11 cellular contexts compared by ENCODE assay signal in the genomic region with DNA sequence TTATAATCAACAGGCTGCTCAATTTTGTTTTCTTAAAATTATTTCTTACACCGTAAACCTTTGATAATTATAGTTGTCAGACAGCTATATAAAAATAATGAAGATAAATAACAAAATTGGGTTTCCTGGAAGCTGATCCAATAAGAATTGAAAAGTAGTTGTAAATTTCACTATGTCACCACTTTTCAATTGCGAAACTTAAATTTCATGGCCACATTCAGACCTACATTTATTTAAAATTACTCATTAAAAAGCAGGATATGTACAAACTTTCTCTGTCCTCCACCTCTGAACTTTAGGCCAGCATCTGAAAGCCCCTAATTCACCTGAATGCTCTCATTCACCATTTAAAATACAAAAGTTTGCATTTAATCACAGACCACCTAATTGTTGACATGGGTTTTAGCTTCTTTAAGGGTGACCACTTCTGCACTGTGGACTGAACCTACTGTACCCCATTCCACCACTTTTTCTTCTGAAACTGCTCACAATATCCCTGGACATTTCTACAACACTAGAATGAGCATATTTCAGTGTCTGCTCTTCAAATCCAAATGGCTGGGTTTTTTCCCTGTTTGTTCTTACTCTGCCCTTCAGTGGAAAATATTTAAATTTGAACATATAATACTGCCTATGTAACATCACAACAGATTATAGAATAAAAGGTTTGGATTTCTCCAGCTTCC. TPM values are rescaled to one million over a fixed set of nuclear protein-coding genes. Genes with fewer than 3 reads are reported as not detected.
DNase-seq lines count a peak whose midpoint lies in the region; ATAC-seq, FAIRE-seq and TF ChIP-seq lines count a peak whose summit lies in the region.
"Had no signal": no experiment of that assay in that cellular context is flagged by ENCODE, and none has a peak within 500 bp of the region (broad histone marks: within the 10 kb centered on the region; RNA-seq: fewer than 3 reads in every experiment).

No MANE protein-coding gene starts in this region.

- no peaks in the 10 kb centered on the region for H4K20me1 ChIP-seq in keratinocyte (ENCODE audit: control insufficient read depth, extremely low read depth, insufficient read depth, low read length)
- H4K20me1 ChIP-seq: BLaER1 had no signal

- H3K36me3 ChIP-seq in keratinocyte (ENCODE audit: control insufficient read depth in 2 of 2, extremely low read depth in 1 of 2, insufficient read depth in 2 of 2, low read length in 2 of 2) = no peaks in the 10 kb centered on the region
- H3K36me3 ChIP-seq in gastrocnemius medialis = peaks cover 0 to 20% of the 10 kb centered on the region in 2 donors
- H3K36me3 ChIP-seq: BLaER1 had no signal

- TF ChIP-seq POLR2A in gastrocnemius medialis (IDR thresholded peaks at IDR 0.05) = no peak

- no peaks in the 10 kb centered on the region for H3K36me3 Mint-ChIP-seq in stimulated activated memory B cell treated with anti-CD40 and anti-IgM and Interleukin-4, amounts not matched to agents 10 μg/mL and 1 μg/mL and 100 μg/mL, for 72 hours

- H3K4me1 ChIP-seq in keratinocyte (ENCODE audit: control insufficient read depth, extremely low read depth, insufficient read depth, low read length) = peaks cover 3% of the 10 kb centered on the region
- H3K4me1 ChIP-seq in gastrocnemius medialis = peaks cover 27 to 30% of the 10 kb centered on the region in 2 donors

- no peak for FAIRE-seq in keratinocyte (lab: Jason Lieb, UNC)

- H3K27ac Mint-ChIP-seq in stimulated activated memory B cell treated with anti-CD40 and anti-IgM and Interleukin-4, amounts not matched to agents 10 μg/mL and 1 μg/mL and 100 μg/mL, for 72 hours = no peak overlapping the region

- no peaks in the 10 kb centered on the region for H3K9me3 Mint-ChIP-seq in stimulated activated memory B cell treated with anti-CD40 and anti-IgM and Interleukin-4, amounts not matched to agents 10 μg/mL and 1 μg/mL and 100 μg/mL, for 72 hours

- H3K9me3 ChIP-seq in keratinocyte (ENCODE audit: control insufficient read depth, low read depth, low read length) = no peaks in the 10 kb centered on the region
- no peaks in the 10 kb centered on the region for H3K9me3 ChIP-seq in gastrocnemius medialis
- H3K9me3 ChIP-seq: BLaER1 had no signal

- H3K27me3 Mint-ChIP-seq in stimulated activated memory B cell treated with anti-CD40 and anti-IgM and Interleukin-4, amounts not matched to agents 10 μg/mL and 1 μg/mL and 100 μg/mL, for 72 hours = no peaks in the 10 kb centered on the region

- peak overlapping the region; percentile 70 for H2AFZ ChIP-seq in keratinocyte (ENCODE audit: control insufficient read depth, low read length)

- dilution Hi-C loops in keratinocyte (cut with MboI; ENCODE audit: extremely low pct_ligation_motif_present, low sequenced_read_pairs) = no loop called here

- H3K27ac ChIP-seq in cingulate gyrus (ENCODE audit: low read depth, low read length) = peak overlapping the region; percentile 99
- no peak overlapping the region for H3K27ac ChIP-seq in keratinocyte (ENCODE audit: control insufficient read depth, insufficient read depth, low read length)
- peak overlapping the region; percentile 81 to 91 (median 86) for H3K27ac ChIP-seq in gastrocnemius medialis
- H3K27ac ChIP-seq: BLaER1 had no signal

- H3K4me3 ChIP-seq in keratinocyte (ENCODE audit: control insufficient read depth in 2 of 3, extremely low read depth in 1 of 3, insufficient read depth in 2 of 3, low read depth in 1 of 3, low read length in 3 of 3) = peak overlapping the region in 2 of 3 experiments; percentile 10 to 53
- peak overlapping the region; percentile 56 to 76 (median 64) for H3K4me3 ChIP-seq in gastrocnemius medialis
- H3K4me3 ChIP-seq: BLaER1 had no signal

- no peaks in the 10 kb centered on the region for H3K9me1 ChIP-seq in keratinocyte (ENCODE audit: control insufficient read depth, extremely low read depth, insufficient read depth, low read length)

- peak; percentile 1 to 4 for ATAC-seq in gastrocnemius medialis
- no peak for ATAC-seq in HG02588 (IDR thresholded peaks at IDR 0.05; ENCODE audit: unreplicated experiment)
- no peak for ATAC-seq in stimulated activated memory B cell treated with anti-CD40 and anti-IgM and Interleukin-4, amounts not matched to agents 10 μg/mL and 1 μg/mL and 100 μg/mL, for 72 hours
- ATAC-seq in GM18498 (IDR thresholded peaks at IDR 0.05; ENCODE audit: unreplicated experiment) = no peak

- peak overlapping the region; percentile 76 for H3K4me2 ChIP-seq in keratinocyte (ENCODE audit: control insufficient read depth, extremely low read depth, insufficient read depth, low read depth, low read length)

- no peaks in the 10 kb centered on the region for H3K79me2 ChIP-seq in keratinocyte (ENCODE audit: control insufficient read depth, insufficient read depth, low read length)

- H3K4me1 Mint-ChIP-seq in stimulated activated memory B cell treated with anti-CD40 and anti-IgM and Interleukin-4, amounts not matched to agents 10 μg/mL and 1 μg/mL and 100 μg/mL, for 72 hours = no peaks in the 10 kb centered on the region

- intact Hi-C loops in gastrocnemius medialis (cut with DNase I; ENCODE audit: low total_unique reads) = loop anchor here (1.0 to 5.0 kb wide), 5 partner anchors 48 to 389 kb away; partner anchors contain the start of gene GHR

- in situ Hi-C loops in gastrocnemius medialis (cut with MboI; ENCODE audit: low sequenced_read_pairs in 4 of 4) = loop anchor here in 1 of 4 donors (25.0 kb wide), 1 partner anchor 226 kb away; the partner anchor contains the start of gene ANXA2R

- H3K4me3 Mint-ChIP-seq in stimulated activated memory B cell treated with anti-CD40 and anti-IgM and Interleukin-4, amounts not matched to agents 10 μg/mL and 1 μg/mL and 100 μg/mL, for 72 hours = no peak overlapping the region

- TF ChIP-seq CTCF in keratinocyte (optimal IDR thresholded peaks at IDR 0.05 in 1 of 3, IDR thresholded peaks at IDR 0.05 in 1 of 3, conservative IDR thresholded peaks at IDR 0.05 in 1 of 3; ENCODE audit: extremely low read depth in 1 of 3, insufficient read depth in 2 of 3, low read length in 3 of 3) (no peak), gastrocnemius medialis (IDR thresholded peaks at IDR 0.05 in 4 of 5, conservative IDR thresholded peaks at IDR 0.05 in 1 of 5) (no peak)

- H3K27me3 ChIP-seq in keratinocyte (ENCODE audit: control insufficient read depth, extremely low read depth, insufficient read depth, low read length) (no peaks in the 10 kb centered on the region), gastrocnemius medialis (no peaks in the 10 kb centered on the region)
- H3K27me3 ChIP-seq: BLaER1 had no signal

- DNase-seq in HCEC 1CT (peak; percentile 20), keratinocyte (ENCODE audit: low read depth, low spot score) (no peak), gastrocnemius medialis (no peak), Kasumi-1 (lab: John Stamatoyannopoulos, UW) (no peak)
- DNase-seq: IMR-90; NK-92 treated with Interleukin-12 subunit alpha and Interleukin-12 subunit beta, amount 100 ng/mL, for 24 hours had no signal

- H3K9ac ChIP-seq in keratinocyte (ENCODE audit: control insufficient read depth, extremely low read depth, insufficient read depth, low read length) = no peak overlapping the region
- H3K9ac ChIP-seq: BLaER1 had no signal

RNA-seq across cellular contexts. Expression of gene SELENOP, which starts 0.6 kb away (rescaled TPM):
- polyA plus RNA-seq in keratinocyte = 10.4 to 30.6 TPM (median 11.2 TPM) in 3 replicates
- 4.6 TPM for polyA plus RNA-seq in keratinocyte (2011; ENCODE audit: low read depth)
- 14.7 and 23.7 TPM in 2 replicates for polyA plus RNA-seq in keratinocyte (2011; cell fraction: cytosol; rRNA removed)
- polyA plus RNA-seq in keratinocyte (2011; cell fraction: nucleus; rRNA removed) = 21.2 and 27.4 TPM in 2 replicates
- polyA plus RNA-seq in keratinocyte (2012; ENCODE audit: low replicate concordance) = 10.7 and 12.9 TPM in 2 replicates
- polyA minus RNA-seq in keratinocyte = 2.4 to 20.2 TPM (median 11.3 TPM) in 3 replicates
- polyA minus RNA-seq in keratinocyte (2011; cell fraction: cytosol; rRNA and poly(A)+ RNA removed) = 21.1 TPM
- 15.3 and 26.0 TPM in 2 replicates for polyA minus RNA-seq in keratinocyte (2011; cell fraction: nucleus; rRNA and poly(A)+ RNA removed)
- total RNA-seq in gastrocnemius medialis = 100 to 1,000 TPM; 231 to 290 (median 243) TPM

RNA-seq across cellular contexts. Expression of gene CCDC152, which starts 54.4 kb away (rescaled TPM):
- polyA plus RNA-seq in keratinocyte = 0.24 to 0.71 TPM (median 0.33 TPM) in 3 replicates
- not detected for polyA plus RNA-seq in keratinocyte (2011; ENCODE audit: low read depth)
- 0.19 and 0.50 TPM in 2 replicates for polyA plus RNA-seq in keratinocyte (2011; cell fraction: cytosol; rRNA removed)
- 0.21 and 0.43 TPM in 2 replicates for polyA plus RNA-seq in keratinocyte (2011; cell fraction: nucleus; rRNA removed)
- polyA plus RNA-seq in keratinocyte (2012; ENCODE audit: low replicate concordance) = 0.06 and 0.68 TPM in 2 replicates
- 0.13 to 0.51 TPM (median 0.43 TPM) in 3 replicates for polyA minus RNA-seq in keratinocyte
- polyA minus RNA-seq in keratinocyte (2011; cell fraction: cytosol; rRNA and poly(A)+ RNA removed) = not detected
- polyA minus RNA-seq in keratinocyte (2011; cell fraction: nucleus; rRNA and poly(A)+ RNA removed) = 0.23 TPM in 1 of 2 replicates, not detected in the other
- total RNA-seq in gastrocnemius medialis = 1 to 10 TPM in 1 of 4 donors, under 1 TPM in 3; 0.13 to 1.1 (median 0.65) TPM

Comparison
In these comparisons a context has a peak if more than half of its experiments do, and no peak if none do; other contexts are left out.
1. ATAC-seq: peak in gastrocnemius medialis (2 of 2); none in HG02588 (single experiment), stimulated activated memory B cell treated with anti-CD40 and anti-IgM and Interleukin-4, amounts not matched to agents 10 μg/mL and 1 μg/mL and 100 μg/mL, for 72 hours (single experiment) and GM18498 (single experiment).